Comparison of ENCODE assay signal across 8 cellular contexts in genomic region chr5:59367791-59368394, GRCh38.
A peak's percentile ranks its signal among the peaks of the same experiment; 100 is the strongest.
DNase-seq lines count a peak whose midpoint lies in the region; FAIRE-seq and TF ChIP-seq lines count a peak whose summit lies in the region.

No MANE protein-coding gene starts in this region.

- no peaks in the 10 kb centered on the region for H3K27me3 ChIP-seq in SU-DHL-6 (ENCODE audit: low read length)

- H3F3A ChIP-seq in SU-DHL-6 (ENCODE audit: insufficient read depth): no peaks in the 10 kb centered on the region

- H3K4me3 ChIP-seq in SU-DHL-6 (ENCODE audit: insufficient read depth, low read length, poor library complexity, severe bottlenecking): no peak overlapping the region

- no peak overlapping the region for H2AFZ ChIP-seq in SU-DHL-6 (ENCODE audit: low read depth, low read length, severe bottlenecking)

- peak; percentile 83 for TF ChIP-seq CTCF in LNCAP (IDR thresholded peaks at IDR 0.05)
- TF ChIP-seq CTCF in SU-DHL-6 (IDR thresholded peaks at IDR 0.05; ENCODE audit: insufficient read depth, low read length, poor library complexity, severe bottlenecking): peak; percentile 49

- DNase-seq in activated gamma-delta T cell treated with Interleukin-2 at 50 U/mL for 16 hours (peak; percentile 23), activated gamma-delta T cell (lab: John Stamatoyannopoulos, UW) (no peak), T47D (ENCODE audit: low read depth in 1 of 2, low spot score in 1 of 2) (peak; percentile 30 to 82), cerebellar nuclear complex (lab: John Stamatoyannopoulos, UW) (no peak)
- DNase-seq in stimulated activated CD4-positive, alpha-beta T cell treated with anti-CD3 and anti-CD28 coated beads, Interleukin-1b, Interleukin-23, amount 100 ng/mL, for 24 hours (ENCODE audit: low read depth in 4 of 4, low spot score in 1 of 4): peak; percentile 4 to 30 (median 20)

- no peaks in the 10 kb centered on the region for H3K9me2 ChIP-seq in SU-DHL-6 (replicated peaks; ENCODE audit: insufficient read depth, low read length)

- H3K79me2 ChIP-seq in SU-DHL-6 (ENCODE audit: insufficient read depth, low read length): no peaks in the 10 kb centered on the region

- H3K4me2 ChIP-seq in SU-DHL-6 (ENCODE audit: low read depth, low read length, poor library complexity, severe bottlenecking): no peak overlapping the region

- peak; percentile 61 for FAIRE-seq in islet of Langerhans (lab: Jason Lieb, UNC)

- H3K27ac ChIP-seq in SU-DHL-6 (ENCODE audit: low read depth, low read length): no peak overlapping the region

- in situ Hi-C loops in T47D (cut with HindIII; ENCODE audit: low pct_unique_long_range_greater_than_20kb, low sequenced_read_pairs): no loop called here

- H3K9me3 ChIP-seq in SU-DHL-6 (ENCODE audit: insufficient read depth, low read length): no peaks in the 10 kb centered on the region

- no peaks in the 10 kb centered on the region for H3K36me3 ChIP-seq in SU-DHL-6 (ENCODE audit: low read length)

- no peaks in the 10 kb centered on the region for H4K20me1 ChIP-seq in SU-DHL-6 (ENCODE audit: low read depth, low read length)

- H3K9ac ChIP-seq in SU-DHL-6 (ENCODE audit: low read length): no peak overlapping the region

Comparison
In these comparisons a context has a peak if more than half of its experiments do, and no peak if none do; other contexts are left out.
1. DNase-seq: peak in activated gamma-delta T cell treated with Interleukin-2 at 50 U/mL for 16 hours (single experiment), T47D (2 of 2) and stimulated activated CD4-positive, alpha-beta T cell treated with anti-CD3 and anti-CD28 coated beads, Interleukin-1b, Interleukin-23, amount 100 ng/mL, for 24 hours (4 of 4); none in activated gamma-delta T cell (single experiment) and cerebellar nuclear complex (0 of 2).